12 cellular contexts compared by ENCODE assay signal in the genomic region with DNA sequence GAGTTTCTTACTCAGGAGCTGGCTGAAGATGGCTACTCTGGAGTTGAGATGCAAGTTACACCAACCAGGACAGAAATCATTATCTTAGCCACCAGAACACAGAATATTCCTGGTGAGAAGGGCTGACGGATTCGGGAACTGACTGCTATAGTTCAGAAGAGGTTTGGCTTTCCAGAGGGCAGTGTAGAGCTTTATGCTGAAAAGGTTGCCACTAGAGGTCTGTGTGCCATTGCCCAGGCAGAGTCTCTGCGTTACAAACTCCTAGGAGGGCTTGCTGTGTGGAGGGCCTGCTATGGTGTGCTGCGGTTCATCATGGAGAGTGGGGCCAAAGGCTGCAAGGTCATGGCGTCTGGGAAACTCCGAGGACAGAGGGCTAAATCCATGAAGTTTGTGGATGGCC. TPM values are rescaled to one million over a fixed set of nuclear protein-coding genes. Genes with fewer than 3 reads are reported as not detected.
A peak's percentile ranks its signal among the peaks of the same experiment; 100 is the strongest.
DNase-seq lines count a peak whose midpoint lies in the region; ATAC-seq and TF ChIP-seq lines count a peak whose summit lies in the region.
"Not testable (repeated sequence)": the region's sequence is repeated elsewhere in the genome, so short reads cannot be mapped to it uniquely, and the experiment has no call there.
"Had no signal": no experiment of that assay in that cellular context is flagged by ENCODE, and none has a peak within 500 bp of the region (broad histone marks: within the 10 kb centered on the region; RNA-seq: fewer than 3 reads in every experiment).

No MANE protein-coding gene starts in this region.

- TF ChIP-seq POLR2A in adrenal gland (IDR thresholded peaks at IDR 0.05); spleen (IDR thresholded peaks at IDR 0.05): not testable (repeated sequence)

- peaks cover 0 to 16% of the 10 kb centered on the region in 2 donors for H3K36me3 ChIP-seq in adrenal gland (replicated peaks in 1 of 2)
- peaks cover 0 to 24% (median 16%) of the 10 kb centered on the region in 6 donors for H3K36me3 ChIP-seq in spleen

- H3K9me3 ChIP-seq in adrenal gland (replicated peaks in 1 of 3); spleen: not testable (repeated sequence)

- 40 to 57% (median 46%) methylated on average over 6 of the region's 6 CpGs for WGBS in adrenal gland, 4 donors
- 76 to 87% (median 78%) methylated on average over 6 of the region's 6 CpGs for WGBS in spleen, 5 donors

- intact Hi-C loops in adrenal gland (cut with DNase I), result loop anchor here in 1 of 2 donors (5.0 kb wide), 1 partner anchor 93 kb away; no protein-coding TSS in a partner anchor
- intact Hi-C loops in spleen (cut with DNase I; ENCODE audit: low total_unique reads), result loop anchor here (10.0 kb wide), 1 partner anchor 95 kb away; a partner anchor contains a TSS

- ATAC-seq in foreskin keratinocyte, result not testable (repeated sequence)

- not testable (repeated sequence) for H3K27me3 ChIP-seq in adrenal gland; foreskin keratinocyte; spleen (replicated peaks in 1 of 7)

- DNase-seq in DMS 273 treated with DMSO at 0.1 percent for 48 hours (lab: John Stamatoyannopoulos, UW) (peak; percentile 35), HT-29 (ENCODE audit: low spot score) (peak; percentile 45), SIG-M5 treated with dmso at 0.1 percent for 504 hours (lab: John Stamatoyannopoulos, UW; ENCODE audit: unreplicated experiment) (peak; percentile 23), adrenal gland (peak in 1 of 7 donors; percentile 37), dermis blood vessel endothelial cell (peak; percentile 51), lung microvascular endothelial cell (ENCODE audit: low read depth in 2 of 2) (peak; percentile 43 to 57), spleen (peak; percentile 37)
- DNase-seq in foreskin keratinocyte, result not testable (repeated sequence)

- not testable (repeated sequence) for H3K4me3 ChIP-seq in adrenal gland, spleen

- H3K4me1 ChIP-seq in adrenal gland (replicated peaks in 1 of 2); foreskin keratinocyte: not testable (repeated sequence)
- H3K4me1 ChIP-seq in spleen, result peaks cover 0 to 25% (median 15%) of the 10 kb centered on the region in 6 donors

- TF ChIP-seq CTCF in adrenal gland (IDR thresholded peaks at IDR 0.05), result peak in 4 of 6 experiments; percentile 10 to 41 (median 17)
- peak; percentile 21 for TF ChIP-seq CTCF in foreskin keratinocyte (conservative IDR thresholded peaks at IDR 0.05)
- TF ChIP-seq CTCF in spleen (IDR thresholded peaks at IDR 0.05 in 8 of 11, conservative IDR thresholded peaks at IDR 0.05 in 3 of 11), result not testable (repeated sequence)

- H3K27ac ChIP-seq in adrenal gland, result peak overlapping the region in 1 of 5 donors; percentile 10
- H3K27ac ChIP-seq in foreskin keratinocyte, spleen: not testable (repeated sequence)

RNA-seq across cellular contexts. Expression of a gene that starts 5.4 kb away (rescaled TPM):
- 75.1 and 83.9 TPM in 2 replicates for total RNA-seq in HT-29 (2014; rRNA removed; shearing (Covaris generic))
- total RNA-seq in adrenal gland (10 to 100 TPM; 39.4 to 94.1 (median 65.6) TPM), dermis blood vessel endothelial cell (33.5 and 36.9 TPM in 2 replicates), foreskin keratinocyte (26.5 and 31.5 TPM in 2 replicates), lung microvascular endothelial cell (15.0 and 19.8 TPM in 2 replicates), spleen (10 to 100 TPM; 40.3 to 67.3 (median 54.2) TPM)
- polyA plus RNA-seq in adrenal gland (10 to 100 TPM; 45.8 to 92.9 (median 69.8) TPM), foreskin keratinocyte (24.0 and 26.9 TPM in 2 replicates), spleen (10 to 100 TPM; 12.3 to 28.2 (median 15.8) TPM)

RNA-seq across cellular contexts. Expression of a gene that starts 14.6 kb away (rescaled TPM):
- total RNA-seq in HT-29 (2014; rRNA removed; shearing (Covaris generic)), result 36.2 and 44.8 TPM in 2 replicates
- total RNA-seq in adrenal gland (10 to 100 TPM; 19.1 to 44.2 (median 38.0) TPM), dermis blood vessel endothelial cell (43.7 and 44.2 TPM in 2 replicates), foreskin keratinocyte (42.3 and 45.1 TPM in 2 replicates), lung microvascular endothelial cell (25.9 and 34.3 TPM in 2 replicates), spleen (10 to 100 TPM; 40.4 to 50.7 (median 46.3) TPM)
- polyA plus RNA-seq in adrenal gland (10 to 100 TPM; 45.9 to 56.1 (median 49.0) TPM), foreskin keratinocyte (34.0 and 37.7 TPM in 2 replicates), spleen (10 to 100 TPM; 40.4 to 55.7 (median 52.8) TPM)

RNA-seq across cellular contexts. Expression of a gene that starts 24.9 kb away (rescaled TPM):
- total RNA-seq in HT-29 (2014; rRNA removed; shearing (Covaris generic)), result 280 and 309 TPM in 2 replicates
- total RNA-seq in adrenal gland, result 100 to 1,000 TPM; 305 to 700 (median 595) TPM
- polyA plus RNA-seq in adrenal gland, result 100 to 1,000 TPM; 250 to 882 (median 362) TPM
- 419 and 557 TPM in 2 replicates for total RNA-seq in dermis blood vessel endothelial cell
- total RNA-seq in foreskin keratinocyte, result 290 and 295 TPM in 2 replicates
- 328 and 329 TPM in 2 replicates for polyA plus RNA-seq in foreskin keratinocyte
- total RNA-seq in lung microvascular endothelial cell, result 442 and 454 TPM in 2 replicates
- total RNA-seq in spleen, result 100 to 1,000 TPM; 192 to 254 (median 204) TPM
- polyA plus RNA-seq in spleen, result 100 to 1,000 TPM in 2 of 3 donors, 10 to 100 TPM in 1; 98.7 to 155 (median 137) TPM

RNA-seq across cellular contexts. Expression of a gene that starts 36.2 kb away (rescaled TPM):
- 42.3 and 51.3 TPM in 2 replicates for total RNA-seq in HT-29 (2014; rRNA removed; shearing (Covaris generic))
- total RNA-seq in adrenal gland (100 to 1,000 TPM; 123 to 292 (median 182) TPM), dermis blood vessel endothelial cell (44.5 and 58.4 TPM in 2 replicates), foreskin keratinocyte (32.0 and 35.0 TPM in 2 replicates), lung microvascular endothelial cell (42.7 and 57.5 TPM in 2 replicates), spleen (10 to 100 TPM; 46.4 to 90.7 (median 69.8) TPM)
- polyA plus RNA-seq in adrenal gland (100 to 1,000 TPM; 189 to 353 (median 289) TPM), foreskin keratinocyte (36.7 TPM in 2 replicates), spleen (10 to 100 TPM; 35.3 to 67.3 (median 61.2) TPM)

RNA-seq across cellular contexts. Expression of a gene that starts 52.9 kb away (rescaled TPM):
- total RNA-seq in HT-29 (2014; rRNA removed; shearing (Covaris generic)), result not detected in 2 replicates
- not detected for total RNA-seq in adrenal gland
- polyA plus RNA-seq in adrenal gland, result not detected
- not detected in 2 replicates for total RNA-seq in dermis blood vessel endothelial cell
- not detected in 2 replicates for total RNA-seq in foreskin keratinocyte
- not detected in 2 replicates for polyA plus RNA-seq in foreskin keratinocyte
- not detected in 2 replicates for total RNA-seq in lung microvascular endothelial cell
- total RNA-seq in spleen, result not detected
- not detected for polyA plus RNA-seq in spleen
- total RNA-seq: activated naive CD4-positive, alpha-beta T cell treated with anti-CD3 and anti-CD28 coated beads for 36 hours; cerebellum; upper lobe of right lung had no signal
- polyA plus RNA-seq: esophagus had no signal
